30 cellular contexts compared by ENCODE assay signal in genomic region chr7:14900051-14900450, GRCh38. TPM values are rescaled to one million over a fixed set of nuclear protein-coding genes. Genes with fewer than 3 reads are reported as not detected.
DNase-seq lines count a peak whose midpoint lies in the region; ATAC-seq and TF ChIP-seq lines count a peak whose summit lies in the region.
"Had no signal": no experiment of that assay in that cellular context is flagged by ENCODE, and none has a peak within 500 bp of the region (broad histone marks: within the 10 kb centered on the region; RNA-seq: fewer than 3 reads in every experiment).

No MANE protein-coding gene starts in this region.

- peaks cover 4% of the 10 kb centered on the region for H3K4me1 ChIP-seq in A673 (ENCODE audit: insufficient read depth, low read length, poor library complexity, severe bottlenecking)
- H3K4me1 ChIP-seq in gastrocnemius medialis = peaks cover 4 to 7% of the 10 kb centered on the region in 2 donors
- H3K4me1 ChIP-seq: adrenal gland; BLaER1 treated with 17β-estradiol and CSF1 and Interleukin-3, amounts not matched to agents 10 nM and 100 nM; Caco-2; upper lobe of right lung had no signal

- H3K36me3 ChIP-seq in A673 (ENCODE audit: insufficient read depth, low read length, poor library complexity, severe bottlenecking) (no peaks in the 10 kb centered on the region), gastrocnemius medialis (no peaks in the 10 kb centered on the region)
- H3K36me3 ChIP-seq: adrenal gland; BLaER1 treated with 17β-estradiol and CSF1 and Interleukin-3, amounts not matched to agents 10 nM and 100 nM; neutrophil; suprapubic skin; upper lobe of right lung had no signal

- POLR2A ChIA-PET in A673 (lab: Charles Lee; ENCODE audit: low non-redundant PET) = no interaction called here

- intact Hi-C loops in A673 (cut with micrococcal nuclease; ENCODE audit: unreplicated experiment) (no loop called here), gastrocnemius medialis (cut with DNase I; ENCODE audit: low total_unique reads) (no loop called here)

- CTCF ChIA-PET in A673 (lab: Charles Lee) = no interaction called here

- DNase-seq in A673 (ENCODE audit: low spot score) (peak; percentile 14), EL (peak; percentile 15), NCI-H748 (lab: John Stamatoyannopoulos, UW; ENCODE audit: unreplicated experiment) (peak; percentile 67), fibroblast of mammary gland (ENCODE audit: low read depth) (peak; percentile 26), GM19238 (ENCODE audit: insufficient read length, low spot score) (no peak), UCSD-AML1 (lab: John Stamatoyannopoulos, UW; ENCODE audit: unreplicated experiment) (no peak), NCI-H1930 (lab: John Stamatoyannopoulos, UW) (no peak), gastrocnemius medialis (no peak)
- DNase-seq: activated B cell treated with CpG ODN at 0.5 μM for 24 hours; activated naive CD4-positive, alpha-beta T cell treated with anti-CD3 and anti-CD28 coated beads for 36 hours; adrenal gland; Caco-2; DMS79; effector CD4-positive, alpha-beta T cell; hypothalamus; MV-4-11; NCI-H1694 treated with DMSO at 0.1 percent for 48 hours; NK-92 treated with Interleukin-12 subunit alpha and Interleukin-12 subunit beta, amount 100 ng/mL, for 24 hours; PC-9; Right ventricle myocardium superior; stimulated activated naive B cell treated with anti-CD40 and anti-IgM and Interleukin-4, amounts not matched to agents 10 μg/mL and 1 μg/mL and 100 μg/mL, for 72 hours; SW 1271; T-helper 9 cell; upper lobe of right lung had no signal

- in situ Hi-C loops in gastrocnemius medialis (cut with MboI; ENCODE audit: low sequenced_read_pairs in 4 of 4) = no loop called here

- H3K27me3 ChIP-seq in A673 (replicated peaks; ENCODE audit: insufficient read depth, low read depth, low read length, poor library complexity) = peaks cover 23% of the 10 kb centered on the region
- H3K27me3 ChIP-seq in gastrocnemius medialis = no peaks in the 10 kb centered on the region
- H3K27me3 ChIP-seq: adrenal gland; BLaER1 treated with 17β-estradiol and CSF1 and Interleukin-3, amounts not matched to agents 10 nM and 100 nM; upper lobe of right lung had no signal

- H3K27ac ChIP-seq in A673 (ENCODE audit: low read depth, low read length, poor library complexity, severe bottlenecking) (no peak overlapping the region), gastrocnemius medialis (no peak overlapping the region)
- H3K27ac ChIP-seq: adrenal gland; BLaER1 treated with 17β-estradiol and CSF1 and Interleukin-3, amounts not matched to agents 10 nM and 100 nM; epithelial cell of prostate; neutrophil; PC-9; suprapubic skin; upper lobe of right lung had no signal

- TF ChIP-seq POLR2A in gastrocnemius medialis (IDR thresholded peaks at IDR 0.05) = no peak

- no peak for ATAC-seq in gastrocnemius medialis
- ATAC-seq: sciatic nerve; stimulated activated naive B cell treated with anti-CD40 and anti-IgM and Interleukin-4, amounts not matched to agents 10 μg/mL and 1 μg/mL and 100 μg/mL, for 72 hours; upper lobe of right lung had no signal

- no TSS peak for BruUV-seq in A673 (replicated peaks; lab: Mats Ljungman, UMichigan)

- H3K4me3 ChIP-seq in A673 (ENCODE audit: low read depth, low read length, poor library complexity, severe bottlenecking) (no peak overlapping the region), fibroblast of mammary gland (ENCODE audit: control insufficient read depth, low read depth, low read length) (no peak overlapping the region), gastrocnemius medialis (no peak overlapping the region)
- H3K4me3 ChIP-seq: adrenal gland; BLaER1 treated with 17β-estradiol and CSF1 and Interleukin-3, amounts not matched to agents 10 nM and 100 nM; PC-9; suprapubic skin; upper lobe of right lung had no signal

- no peak for TF ChIP-seq CTCF in A673 (conservative IDR thresholded peaks at IDR 0.05; ENCODE audit: low read depth, low read length)
- TF ChIP-seq CTCF in fibroblast of mammary gland (conservative IDR thresholded peaks at IDR 0.05; ENCODE audit: control insufficient read depth, insufficient read depth, low read depth, low read length) = no peak
- no peak for TF ChIP-seq CTCF in gastrocnemius medialis (IDR thresholded peaks at IDR 0.05 in 4 of 5, conservative IDR thresholded peaks at IDR 0.05 in 1 of 5)

- H3K9me3 ChIP-seq in A673 (ENCODE audit: low read depth, low read length, poor library complexity, severe bottlenecking) = no peaks in the 10 kb centered on the region
- H3K9me3 ChIP-seq in gastrocnemius medialis = no peaks in the 10 kb centered on the region
- H3K9me3 ChIP-seq: adrenal gland; BLaER1 treated with 17β-estradiol and CSF1 and Interleukin-3, amounts not matched to agents 10 nM and 100 nM; neutrophil; suprapubic skin; upper lobe of right lung had no signal

RNA-seq across cellular contexts. Expression of gene DGKB, which starts 2.5 kb away (rescaled TPM):
- total RNA-seq in A673 (2021) = not detected in 2 replicates
- total RNA-seq in gastrocnemius medialis = under 1 TPM; 0.07 to 0.95 (median 0.34) TPM
- total RNA-seq: activated B cell treated with CpG ODN at 0.5 μM for 24 hours; activated naive CD4-positive, alpha-beta T cell treated with anti-CD3 and anti-CD28 coated beads for 36 hours; activated T-helper 1 cell treated with anti-CD3 and anti-CD28 coated beads, Interleukin-12 subunit alpha, Interleukin-12 subunit beta, Interleukin-2, Interleukin-4 antibody, amounts not matched to agents 30 ng/mL and 10 ng/mL and 1 ng/mL, durations not matched to agents 14 hours and 24 hours and 36 hours; upper lobe of right lung had no signal

Comparison
In these comparisons a context has a peak if more than half of its experiments do, and no peak if none do; other contexts are left out.
1. DNase-seq: peak in A673 (single experiment), EL (single experiment), NCI-H748 (single experiment) and fibroblast of mammary gland (single experiment); none in GM19238 (single experiment), UCSD-AML1 (single experiment), NCI-H1930 (0 of 2) and gastrocnemius medialis (0 of 2).